ENCODE assay signal across 11 cellular contexts in genomic region chr12:50927356-50927755, GRCh38. TPM values are rescaled to one million over a fixed set of nuclear protein-coding genes. Genes with fewer than 3 reads are reported as not detected.
DNase-seq lines count a peak whose midpoint lies in the region; ATAC-seq and TF ChIP-seq lines count a peak whose summit lies in the region.
"Had no signal": no experiment of that assay in that cellular context is flagged by ENCODE, and none has a peak within 500 bp of the region (broad histone marks: within the 10 kb centered on the region; RNA-seq: fewer than 3 reads in every experiment).

No MANE protein-coding gene starts in this region.

- H3K4me3 ChIP-seq in BLaER1 (peak overlapping the region; percentile 69), SK-N-MC (peak overlapping the region; percentile 77), fibroblast of the aortic adventitia (ENCODE audit: low read depth, low read length) (peak overlapping the region; percentile 93), rectal smooth muscle tissue (ENCODE audit: low read length) (peak overlapping the region; percentile 96)

- H4K20me1 ChIP-seq in BLaER1 = no peaks in the 10 kb centered on the region

- TF ChIP-seq CTCF in fibroblast of the aortic adventitia (IDR thresholded peaks at IDR 0.05; ENCODE audit: insufficient read depth, low read length) (no peak), GM10266 (IDR thresholded peaks at IDR 0.05; ENCODE audit: control insufficient read depth, insufficient read depth, low read depth, missing control alignments) (no peak)

- H3K9ac ChIP-seq in BLaER1 (no peak overlapping the region), SK-N-MC (ENCODE audit: insufficient read length) (peak overlapping the region; percentile 17), rectal smooth muscle tissue (ENCODE audit: low read length) (no peak overlapping the region)

- H3K27me3 ChIP-seq in BLaER1 (no peaks in the 10 kb centered on the region), rectal smooth muscle tissue (ENCODE audit: control insufficient read depth, insufficient read depth, low read length) (no peaks in the 10 kb centered on the region)

- DNase-seq in SK-N-MC (ENCODE audit: low read depth, low spot score) = no peak
- DNase-seq in fibroblast of the aortic adventitia (ENCODE audit: low read depth) = no peak
- no peak for DNase-seq in GM10266 (ENCODE audit: extremely low spot score)
- DNase-seq in H4 (ENCODE audit: low spot score) = no peak
- DNase-seq: activated T-cell treated with anti-CD3 and anti-CD28 coated beads, Interleukin-2, amount 50 U/mL, for 72 hours; NCI-H1105 treated with DMSO at 0.1 percent for 48 hours had no signal

- H3K4me1 ChIP-seq in BLaER1 (peaks cover 62% of the 10 kb centered on the region), rectal smooth muscle tissue (ENCODE audit: control insufficient read depth, insufficient read depth, low read length) (peaks cover 21% of the 10 kb centered on the region)

- no peak for ATAC-seq in GM18858 (IDR thresholded peaks at IDR 0.05; ENCODE audit: unreplicated experiment)
- ATAC-seq in GM19463 (IDR thresholded peaks at IDR 0.05; ENCODE audit: unreplicated experiment) = no peak
- ATAC-seq: activated T-cell treated with anti-CD3 and anti-CD28 coated beads, Interleukin-2, amount 50 U/mL, for 72 hours had no signal

- H3K36me3 ChIP-seq in BLaER1 = peaks cover 8% of the 10 kb centered on the region
- 0 out of 2 replicates have a peak, but pooled peaks cover 5% of the 10 kb centered on the region for H3K36me3 ChIP-seq in SK-N-MC (ENCODE audit: insufficient read depth, low read length)
- H3K36me3 ChIP-seq in rectal smooth muscle tissue (ENCODE audit: control insufficient read depth, insufficient read depth, low read length) = peaks cover 3% of the 10 kb centered on the region

- H3K27ac ChIP-seq in BLaER1 (no peak overlapping the region), SK-N-MC (peak overlapping the region; percentile 51; the same call in 1 of the 2 replicates), rectal smooth muscle tissue (ENCODE audit: low read depth, low read length) (peak overlapping the region; percentile 6)

- no peaks in the 10 kb centered on the region for H3K9me3 ChIP-seq in BLaER1
- no peaks in the 10 kb centered on the region for H3K9me3 ChIP-seq in SK-N-MC (ENCODE audit: low read depth, low read length)

- peak overlapping the region; percentile 91 for H3K4me2 ChIP-seq in BLaER1

RNA-seq across cellular contexts. Expression of gene HIGD1C, which starts 25.0 kb away (rescaled TPM):
- total RNA-seq in fibroblast of the aortic adventitia (ENCODE audit: low replicate concordance) = not detected in 2 replicates
- not detected in 2 replicates for total RNA-seq in H4 (2014; rRNA removed; shearing (Covaris generic))
- total RNA-seq: activated T-cell treated with anti-CD3 and anti-CD28 coated beads, Interleukin-2, amount 50 U/mL, for 72 hours; glomerular endothelial cell had no signal
